ENCODE assay signal across 8 cellular contexts in the genomic region with DNA sequence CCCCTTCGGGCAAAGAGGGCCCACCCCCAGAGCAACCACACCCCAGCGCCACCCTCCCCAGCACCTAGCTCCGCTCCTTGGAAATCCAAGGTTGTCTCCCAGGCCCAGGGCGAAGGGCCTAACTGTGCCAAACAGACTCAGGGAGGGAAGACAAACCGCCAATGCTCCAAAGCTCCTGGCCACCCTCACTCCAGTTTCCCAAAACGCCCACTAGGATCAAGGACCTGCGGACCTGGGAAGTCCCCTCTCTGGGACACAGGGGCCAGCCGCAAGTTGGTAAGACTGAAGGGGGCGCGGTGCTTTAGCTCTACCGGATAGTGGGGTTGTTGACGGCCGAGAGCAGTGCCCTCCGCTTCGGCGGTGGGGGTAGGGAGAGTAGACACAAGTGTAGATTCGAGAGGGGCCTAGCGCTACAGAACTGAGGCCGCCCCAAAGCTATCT.
DNase-seq lines count a peak whose midpoint lies in the region; ATAC-seq lines count a peak whose summit lies in the region.

No MANE protein-coding gene starts in this region.

- H3K27ac ChIP-seq in HUES48 (ENCODE audit: low read depth, low read length) (no peak overlapping the region), skin epidermis (peak overlapping the region; percentile 60 to 97 (median 89))

- H3K36me3 ChIP-seq in HUES48 (ENCODE audit: control insufficient read depth, insufficient read depth, low read length): no peaks in the 10 kb centered on the region
- H3K36me3 ChIP-seq in adipocyte (ENCODE audit: control insufficient read depth, insufficient read depth, low read length, severe bottlenecking): no peaks in the 10 kb centered on the region

- no peak for ATAC-seq in GM18858 (IDR thresholded peaks at IDR 0.05; ENCODE audit: unreplicated experiment)

- H3K9ac ChIP-seq in HUES48 (ENCODE audit: low read depth, low read length) (peak overlapping the region; percentile 65), adipocyte (ENCODE audit: low read length) (no peak overlapping the region)

- peak; percentile 35 for DNase-seq in adipocyte (ENCODE audit: low read depth)
- DNase-seq in NCI-H345 treated with DMSO at 0.1 percent for 48 hours (lab: John Stamatoyannopoulos, UW; ENCODE audit: unreplicated experiment): no peak
- no peak for DNase-seq in 8988T
- no peak for DNase-seq in UCSD-AML1 (lab: John Stamatoyannopoulos, UW; ENCODE audit: unreplicated experiment)

- H3K27me3 ChIP-seq in HUES48 (ENCODE audit: control insufficient read depth, insufficient read depth, low read length): no peaks in the 10 kb centered on the region
- H3K27me3 ChIP-seq in adipocyte (replicated peaks; ENCODE audit: control insufficient read depth, insufficient read depth, low read length): no peaks in the 10 kb centered on the region

- H3K9me3 ChIP-seq in HUES48 (ENCODE audit: control insufficient read depth, insufficient read depth, low read length) (no peaks in the 10 kb centered on the region), adipocyte (ENCODE audit: control insufficient read depth, low read length) (no peaks in the 10 kb centered on the region), iPS-18c (ENCODE audit: control insufficient read depth, insufficient read depth, low read length) (no peaks in the 10 kb centered on the region)

- peak overlapping the region; percentile 94 for H3K4me3 ChIP-seq in HUES48 (ENCODE audit: low read depth, low read length)
- H3K4me3 ChIP-seq in adipocyte (ENCODE audit: low read length): no peak overlapping the region
- peak overlapping the region; percentile 54 for H3K4me3 ChIP-seq in iPS-18c (ENCODE audit: insufficient read depth, low read depth, low read length)
- H3K4me3 ChIP-seq in skin epidermis: peak overlapping the region; percentile 38 to 64 (median 59)

- peaks cover 5% of the 10 kb centered on the region for H3K4me1 ChIP-seq in HUES48 (ENCODE audit: control insufficient read depth, insufficient read depth, low read length)
- peaks cover 33% of the 10 kb centered on the region for H3K4me1 ChIP-seq in adipocyte (ENCODE audit: control insufficient read depth, insufficient read depth, low read length)
